In the genomic region with DNA sequence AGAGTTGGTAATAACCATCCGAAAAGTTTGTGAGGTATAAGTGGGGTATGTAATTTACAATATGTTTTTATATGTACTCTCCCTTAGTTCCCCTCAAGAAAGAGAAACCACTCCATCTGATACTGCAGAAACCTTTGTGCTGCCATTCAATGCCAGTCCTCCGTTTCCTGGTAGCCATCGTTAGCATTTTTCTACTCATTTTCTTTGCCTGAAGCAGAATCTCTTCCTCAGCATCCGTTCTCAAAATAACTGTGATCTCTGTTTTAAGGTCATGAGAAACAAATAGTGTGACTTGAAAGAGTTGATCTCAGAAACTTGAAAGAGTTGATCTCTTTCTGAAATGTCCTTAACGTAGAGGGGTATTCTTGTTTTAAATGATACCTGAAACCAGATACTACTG, we compare ENCODE assay signal across 1 cellular context.
TF ChIP-seq lines count a peak whose summit lies in the region.

No MANE protein-coding gene starts in this region.

TF ChIP-seq in endothelial cell of umbilical vein, 7 proteins besides CTCF, POLR2A, EP300 and RAD21:
- TF ChIP-seq, protein P1, sequence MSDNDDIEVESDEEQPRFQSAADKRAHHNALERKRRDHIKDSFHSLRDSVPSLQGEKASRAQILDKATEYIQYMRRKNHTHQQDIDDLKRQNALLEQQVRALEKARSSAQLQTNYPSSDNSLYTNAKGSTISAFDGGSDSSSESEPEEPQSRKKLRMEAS (IDR thresholded peaks at IDR 0.05; ENCODE audit: insufficient read depth, insufficient read length): no peak
- TF ChIP-seq GATA2 (IDR thresholded peaks at IDR 0.05; ENCODE audit: insufficient read depth, insufficient read length, low read depth, low read length) (no peak), MYC (IDR thresholded peaks at IDR 0.05; ENCODE audit: low read depth, low read length) (no peak), JUN (IDR thresholded peaks at IDR 0.05; ENCODE audit: borderline replicate concordance, insufficient read depth, insufficient read length, low read depth) (no peak), FOS (IDR thresholded peaks at IDR 0.05; ENCODE audit: borderline replicate concordance, insufficient read depth, low read length) (no peak), EZH2 (IDR thresholded peaks at IDR 0.05; ENCODE audit: borderline replicate concordance, low read depth, low read length, severe bottlenecking) (no peak), POLR2AphosphoS5 (IDR thresholded peaks at IDR 0.05; ENCODE audit: insufficient read depth, low read depth, low read length) (no peak)
TF ChIP-seq in endothelial cell of umbilical vein: peak in this region for 0.
